8 cellular contexts compared by ENCODE assay signal in the genomic region with DNA sequence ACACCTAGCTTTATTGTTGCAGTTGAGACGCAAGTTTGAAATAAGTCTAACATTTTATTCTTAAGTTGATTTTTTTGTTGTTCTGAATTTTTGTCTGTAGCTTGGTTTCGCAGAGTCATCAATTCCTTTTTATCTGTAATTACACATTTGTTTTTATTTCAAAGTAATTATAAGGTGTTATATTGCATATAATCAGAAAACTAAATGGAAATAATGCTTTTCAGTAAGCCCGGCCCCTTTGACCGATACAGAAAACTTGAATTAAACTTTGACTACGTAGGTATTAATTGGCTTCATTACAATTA. TPM values are rescaled to one million over a fixed set of nuclear protein-coding genes. Genes with fewer than 3 reads are reported as not detected.
A peak's percentile ranks its signal among the peaks of the same experiment; 100 is the strongest.
DNase-seq lines count a peak whose midpoint lies in the region; ATAC-seq, FAIRE-seq and TF ChIP-seq lines count a peak whose summit lies in the region.

No MANE protein-coding gene starts in this region.

- no peaks in the 10 kb centered on the region; the same call in 1 of the 2 replicates for H4K20me1 ChIP-seq in KMS-11 (ENCODE audit: insufficient read depth)

- H3K9me3 ChIP-seq in AG04450 (ENCODE audit: control insufficient read depth, insufficient read depth, low read length): no peaks in the 10 kb centered on the region

- H3K27me3 ChIP-seq in AG04450 (ENCODE audit: control insufficient read depth, insufficient read depth, low read length): no peaks in the 10 kb centered on the region
- H3K27me3 ChIP-seq in KMS-11 (ENCODE audit: insufficient read depth, low read depth): no peaks in the 10 kb centered on the region

- peaks cover 77% of the 10 kb centered on the region for H3K79me2 ChIP-seq in KMS-11 (ENCODE audit: insufficient read depth, low read depth)

- H3K27ac ChIP-seq in AG04450 (ENCODE audit: low read depth, low read length): no peak overlapping the region
- H3K27ac ChIP-seq in KMS-11: peak overlapping the region; percentile 96; the same call in 1 of the 2 replicates

- no peaks in the 10 kb centered on the region for H3K36me3 ChIP-seq in KMS-11 (ENCODE audit: insufficient read depth)

- no peaks in the 10 kb centered on the region for H3K9me3 Mint-ChIP-seq in natural killer cell

- peak overlapping the region; percentile 97; the same call in 1 of the 2 replicates for H3K9ac ChIP-seq in KMS-11

- DNase-seq in AG04450 (ENCODE audit: low read depth, low spot score) (no peak), choroid plexus epithelial cell (ENCODE audit: low read depth) (no peak), natural killer cell (no peak), GM12892 (ENCODE audit: insufficient read length) (no peak), superior temporal gyrus (ENCODE audit: extremely low spot score) (no peak), NCI-H1436 treated with DMSO at 0.1 percent for 48 hours (lab: John Stamatoyannopoulos, UW) (no peak), SK-N-DZ (ENCODE audit: low spot score) (no peak)

- H3K27me3 Mint-ChIP-seq in natural killer cell (ENCODE audit: low read depth in 2 of 2): no peaks in the 10 kb centered on the region

- CTCF ChIA-PET in AG04450 (lab: Charles Lee): interaction anchor here (1.1 kb wide), 1 partner anchor 195 kb away, joined by 6 read pairs; no protein-coding TSS in a partner anchor

- no peak for FAIRE-seq in GM12892 (lab: Jason Lieb, UNC)

- H3K4me1 ChIP-seq in KMS-11 (ENCODE audit: low read depth, poor library complexity, severe bottlenecking): peaks cover 39% of the 10 kb centered on the region

- no peak for TF ChIP-seq CTCF in AG04450 (IDR thresholded peaks at IDR 0.05; ENCODE audit: low read depth, low read length)
- TF ChIP-seq CTCF in KMS-11 (conservative IDR thresholded peaks at IDR 0.05; ENCODE audit: low read depth, low read length): no peak
- TF ChIP-seq CTCF in choroid plexus epithelial cell (conservative IDR thresholded peaks at IDR 0.05; ENCODE audit: low read depth, low read length): no peak
- TF ChIP-seq CTCF in natural killer cell (IDR thresholded peaks at IDR 0.05): no peak

- peak overlapping the region; percentile 89 for H3K4me2 ChIP-seq in KMS-11

- H3K4me3 ChIP-seq in AG04450 (ENCODE audit: low read depth, low read length) (peak overlapping the region; percentile 71), KMS-11 (IDR thresholded peaks at IDR 0.05; ENCODE audit: insufficient read depth, low read depth, low read length) (no peak overlapping the region), choroid plexus epithelial cell (ENCODE audit: low read depth, low read length) (peak overlapping the region; percentile 71)

- ATAC-seq in natural killer cell: no peak

- H3K27ac Mint-ChIP-seq in natural killer cell: peak overlapping the region; percentile 91 to 95

- no peak for TF ChIP-seq POLR2A in GM12892 (IDR thresholded peaks at IDR 0.05; ENCODE audit: low read depth, low read length)

- no peaks in the 10 kb centered on the region for H3K36me3 Mint-ChIP-seq in natural killer cell

- POLR2A ChIA-PET in AG04450 (lab: Yijun Ruan, JAX): no interaction called here

- peak overlapping the region; percentile 97 for H3K4me3 Mint-ChIP-seq in natural killer cell

- intact Hi-C loops in natural killer cell (cut with micrococcal nuclease): no loop called here

- peaks cover 16 to 51% of the 10 kb centered on the region in 2 donors for H3K4me1 Mint-ChIP-seq in natural killer cell

- no peak overlapping the region for H2AFZ ChIP-seq in KMS-11 (ENCODE audit: low read depth)

RNA-seq across cellular contexts. Expression of gene KDM6A, which starts 2.1 kb away (rescaled TPM):
- 9.4 and 9.9 TPM in 2 replicates for polyA plus RNA-seq in AG04450 (2011; rRNA removed)
- polyA minus RNA-seq in AG04450 (2011; rRNA and poly(A)+ RNA removed): 18.3 and 28.9 TPM in 2 replicates
- 100 to 1,000 TPM in 1 of 3 donors, 10 to 100 TPM in 2; 60.8 to 121 (median 73.1) TPM for total RNA-seq in natural killer cell
- 20.0 TPM for polyA plus RNA-seq in GM12892 (2012; ENCODE audit: missing spikeins)
- 14.5 and 17.6 TPM in 2 replicates for polyA plus RNA-seq in SK-N-DZ (2014; cell fraction: cytosol; rRNA removed)
- 21.5 and 29.7 TPM in 2 replicates for polyA plus RNA-seq in SK-N-DZ (2014; cell fraction: nucleus; rRNA removed)

RNA-seq across cellular contexts. Expression of gene DUSP21, which starts 31.3 kb away (rescaled TPM):
- polyA plus RNA-seq in AG04450 (2011; rRNA removed): not detected in 2 replicates
- not detected in 2 replicates for polyA minus RNA-seq in AG04450 (2011; rRNA and poly(A)+ RNA removed)
- total RNA-seq in natural killer cell: not detected
- not detected for polyA plus RNA-seq in GM12892 (2012; ENCODE audit: missing spikeins)
- polyA plus RNA-seq in SK-N-DZ (2014; cell fraction: cytosol; rRNA removed): not detected in 2 replicates
- polyA plus RNA-seq in SK-N-DZ (2014; cell fraction: nucleus; rRNA removed): not detected in 2 replicates
